21 cellular contexts compared by ENCODE assay signal in genomic region chr21:33752260-33752659, GRCh38.
DNase-seq lines count a peak whose midpoint lies in the region; ATAC-seq, FAIRE-seq and TF ChIP-seq lines count a peak whose summit lies in the region.
"Had no signal": no experiment of that assay in that cellular context is flagged by ENCODE, and none has a peak within 500 bp of the region (broad histone marks: within the 10 kb centered on the region; RNA-seq: fewer than 3 reads in every experiment).

No MANE protein-coding gene starts in this region.

- H3K27me3 Mint-ChIP-seq in activated T-helper 2 cell treated with anti-CD3 and anti-CD28 coated beads, Interferon-gamma antibody, Interleukin-2, Interleukin-4, amounts not matched to agents 10 μg/mL and 5 μg/mL and 100 μg/mL, durations not matched to agents 14 hours and 24 hours and 36 hours (ENCODE audit: low read depth) = peaks cover 1% of the 10 kb centered on the region
- H3K27me3 Mint-ChIP-seq: B cell; CD4-positive, CD25-positive, alpha-beta regulatory T cell had no signal

- H3K4me1 Mint-ChIP-seq in activated T-helper 2 cell treated with anti-CD3 and anti-CD28 coated beads, Interferon-gamma antibody, Interleukin-2, Interleukin-4, amounts not matched to agents 10 μg/mL and 5 μg/mL and 100 μg/mL, durations not matched to agents 14 hours and 24 hours and 36 hours (ENCODE audit: low read depth) = no peaks in the 10 kb centered on the region
- H3K4me1 Mint-ChIP-seq: B cell; CD4-positive, CD25-positive, alpha-beta regulatory T cell; H9 had no signal

- H3K4me1 ChIP-seq in IMR-90 (ENCODE audit: control insufficient read depth, insufficient read depth, low read length) (no peaks in the 10 kb centered on the region), K562 (replicated peaks in 1 of 2; ENCODE audit: control insufficient read depth in 2 of 2, insufficient read depth in 2 of 2, low read length in 2 of 2) (peaks cover 0 to 7% of the 10 kb centered on the region in 2 experiments; a peak in 3 of 5 replicates), mesenchymal stem cell (ENCODE audit: control insufficient read depth, insufficient read depth, low read depth, low read length) (no peaks in the 10 kb centered on the region)
- H3K4me1 ChIP-seq: BLaER1 had no signal

- no peaks in the 10 kb centered on the region for H4K20me1 ChIP-seq in IMR-90 (ENCODE audit: insufficient read depth, low read length)
- H4K20me1 ChIP-seq in K562 (replicated peaks; ENCODE audit: control insufficient read depth, insufficient read depth, low read length) = no peaks in the 10 kb centered on the region
- H4K20me1 ChIP-seq: BLaER1 had no signal

- ATAC-seq in IMR-90 (ENCODE audit: low read depth) = no peak
- no peak for ATAC-seq in K562
- no peak for ATAC-seq in GM19395 (IDR thresholded peaks at IDR 0.05; ENCODE audit: unreplicated experiment)
- ATAC-seq: CD8-positive, alpha-beta T cell; GM12878; HCT116 had no signal

- H4K91ac ChIP-seq in IMR-90 (ENCODE audit: insufficient read depth, low read depth, low read length) (no peak overlapping the region), mesenchymal stem cell (ENCODE audit: low read length) (no peak overlapping the region)

- no peak for TF ChIP-seq EP300 in K562 (IDR thresholded peaks at IDR 0.05; ENCODE audit: low read length)

- intact Hi-C loops in IMR-90 (cut with micrococcal nuclease) = loop anchor here (5.0 kb wide), 1 partner anchor 40 kb away; no protein-coding TSS in a partner anchor
- intact Hi-C loops in K562 (cut with micrococcal nuclease) = loop anchor here (5.0 kb wide), 1 partner anchor 210 kb away; the partner anchor contains the start of genes GART and SON
- intact Hi-C loops in activated T-helper 2 cell treated with anti-CD3 and anti-CD28 coated beads, Interferon-gamma antibody, Interleukin-2, Interleukin-4, amounts not matched to agents 10 μg/mL and 5 μg/mL and 100 μg/mL, durations not matched to agents 14 hours and 24 hours and 36 hours (cut with micrococcal nuclease) = no loop called here

- no peak overlapping the region for H3K56ac ChIP-seq in IMR-90 (ENCODE audit: extremely low read depth, insufficient read depth, low read length)

- H2BK15ac ChIP-seq in IMR-90 (ENCODE audit: low read depth, low read length) (no peak overlapping the region), mesenchymal stem cell (ENCODE audit: low read depth, poor library complexity, severe bottlenecking) (no peak overlapping the region)

- no peak overlapping the region for H4K5ac ChIP-seq in IMR-90 (ENCODE audit: low read depth, low read length)

- H3K9me3 Mint-ChIP-seq in activated T-helper 2 cell treated with anti-CD3 and anti-CD28 coated beads, Interferon-gamma antibody, Interleukin-2, Interleukin-4, amounts not matched to agents 10 μg/mL and 5 μg/mL and 100 μg/mL, durations not matched to agents 14 hours and 24 hours and 36 hours = peaks cover 7% of the 10 kb centered on the region

- H2BK12ac ChIP-seq in mesenchymal stem cell (ENCODE audit: low read length in 2 of 2) = no peak overlapping the region

- peaks cover 5% of the 10 kb centered on the region; the same call in 1 of the 2 replicates for H3K9me1 ChIP-seq in IMR-90 (ENCODE audit: insufficient read depth, low read length)
- no peaks in the 10 kb centered on the region for H3K9me1 ChIP-seq in K562 (ENCODE audit: control insufficient read depth, insufficient read depth, low read length)

- H2AFZ ChIP-seq in IMR-90 (replicated peaks; ENCODE audit: low read length, poor library complexity) = no peak overlapping the region
- H2AFZ ChIP-seq in K562 (ENCODE audit: low read depth, low read length) = no peak overlapping the region
- H2AFZ ChIP-seq in mesenchymal stem cell (ENCODE audit: low read depth, low read length) = no peak overlapping the region
- H2AFZ ChIP-seq: GM23248 had no signal

- no TSS peak for BruUV-seq in IMR-90 (replicated peaks; lab: Mats Ljungman, UMichigan)
- no TSS peak for BruUV-seq in K562 (replicated peaks; lab: Mats Ljungman, UMichigan)

- FAIRE-seq in K562 (lab: Jason Lieb, UNC) = no peak
- FAIRE-seq: GM12878, GM19239 had no signal

- H3K27ac Mint-ChIP-seq in activated T-helper 2 cell treated with anti-CD3 and anti-CD28 coated beads, Interferon-gamma antibody, Interleukin-2, Interleukin-4, amounts not matched to agents 10 μg/mL and 5 μg/mL and 100 μg/mL, durations not matched to agents 14 hours and 24 hours and 36 hours = no peak overlapping the region
- H3K27ac Mint-ChIP-seq: B cell; CD4-positive, CD25-positive, alpha-beta regulatory T cell; CD8-positive, alpha-beta T cell had no signal

- POLR2A ChIA-PET in IMR-90 (lab: Charles Lee; ENCODE audit: unreplicated experiment) (no interaction called here), K562 (lab: Yijun Ruan, JAX) (interaction anchor here (1.4 kb wide), 1 partner anchor 11 kb away, joined by 7 read pairs; no protein-coding TSS in a partner anchor)

- H3K27me3 ChIP-seq in IMR-90 (ENCODE audit: control insufficient read depth, insufficient read depth, low read length) = no peaks in the 10 kb centered on the region
- no peaks in the 10 kb centered on the region for H3K27me3 ChIP-seq in K562 (ENCODE audit: control insufficient read depth in 2 of 2, insufficient read depth in 2 of 2, low read length in 2 of 2)
- no peaks in the 10 kb centered on the region for H3K27me3 ChIP-seq in mesenchymal stem cell (ENCODE audit: control insufficient read depth in 1 of 2, insufficient read depth in 1 of 2, low read length in 2 of 2)
- H3K27me3 ChIP-seq: BLaER1 had no signal

- CTCF ChIA-PET in IMR-90 (lab: Yijun Ruan, JAX) (no interaction called here), K562 (lab: Yijun Ruan, JAX; ENCODE audit: low intra/inter-chr PET ratio) (no interaction called here)

- no peak overlapping the region for H2AK9ac ChIP-seq in IMR-90 (replicated peaks; ENCODE audit: low read depth, low read length, poor library complexity)

- H3K9me3 ChIP-seq in IMR-90 (ENCODE audit: control insufficient read depth, insufficient read depth, low read length) = peaks cover 2% of the 10 kb centered on the region; the same call in 1 of the 2 replicates
- H3K9me3 ChIP-seq in K562 (replicated peaks; ENCODE audit: control insufficient read depth, insufficient read depth, low read depth, low read length) = peaks cover 4% of the 10 kb centered on the region
- H3K9me3 ChIP-seq in mesenchymal stem cell (ENCODE audit: control insufficient read depth, low read length) = peaks cover 8% of the 10 kb centered on the region
- H3K9me3 ChIP-seq: Caco-2 had no signal

- H3K9ac ChIP-seq in IMR-90 (ENCODE audit: low read depth, low read length) = no peak overlapping the region
- no peak overlapping the region for H3K9ac ChIP-seq in K562 (ENCODE audit: insufficient read depth in 1 of 2, low read depth in 2 of 2, low read length in 2 of 2)
- H3K9ac ChIP-seq in mesenchymal stem cell (ENCODE audit: low read length) = no peak overlapping the region
- H3K9ac ChIP-seq: BLaER1, GM23248 had no signal

- H3K36me3 Mint-ChIP-seq in activated T-helper 2 cell treated with anti-CD3 and anti-CD28 coated beads, Interferon-gamma antibody, Interleukin-2, Interleukin-4, amounts not matched to agents 10 μg/mL and 5 μg/mL and 100 μg/mL, durations not matched to agents 14 hours and 24 hours and 36 hours (ENCODE audit: low read depth) = no peaks in the 10 kb centered on the region
- H3K36me3 Mint-ChIP-seq: CD4-positive, CD25-positive, alpha-beta regulatory T cell; CD8-positive, alpha-beta T cell had no signal

- H3K4ac ChIP-seq in IMR-90 (ENCODE audit: low read depth, low read length) (no peak overlapping the region), mesenchymal stem cell (ENCODE audit: low read depth in 1 of 2, low read length in 2 of 2) (no peak overlapping the region)

- H3K14ac ChIP-seq in IMR-90 (replicated peaks; ENCODE audit: low read depth, low read length) = no peak overlapping the region
- H3K14ac ChIP-seq in mesenchymal stem cell (ENCODE audit: low read length in 2 of 2) = no peak overlapping the region

- H2BK5ac ChIP-seq in IMR-90 (ENCODE audit: low read depth, low read length, poor library complexity, severe bottlenecking) = no peak overlapping the region
- H2BK5ac ChIP-seq in mesenchymal stem cell (ENCODE audit: low read depth, low read length, poor library complexity, severe bottlenecking) = peak overlapping the region; percentile 31

- no peak overlapping the region for H3K4me3 Mint-ChIP-seq in activated T-helper 2 cell treated with anti-CD3 and anti-CD28 coated beads, Interferon-gamma antibody, Interleukin-2, Interleukin-4, amounts not matched to agents 10 μg/mL and 5 μg/mL and 100 μg/mL, durations not matched to agents 14 hours and 24 hours and 36 hours (ENCODE audit: low read depth)
- H3K4me3 Mint-ChIP-seq: B cell; CD4-positive, CD25-positive, alpha-beta regulatory T cell; CD8-positive, alpha-beta T cell; H9 had no signal

- H4K8ac ChIP-seq in IMR-90 (ENCODE audit: low read depth in 2 of 2, low read length in 2 of 2) = no peak overlapping the region
- H4K8ac ChIP-seq in mesenchymal stem cell (ENCODE audit: low read length) = no peak overlapping the region

- H3K36me3 ChIP-seq in IMR-90 (ENCODE audit: control insufficient read depth, insufficient read depth, low read length) (peaks cover 6% of the 10 kb centered on the region), K562 (ENCODE audit: control insufficient read depth, insufficient read depth, low read length) (no peaks in the 10 kb centered on the region), mesenchymal stem cell (ENCODE audit: control insufficient read depth in 1 of 2, insufficient read depth in 2 of 2, low read depth in 1 of 2, low read length in 2 of 2) (peaks cover 3 to 28% of the 10 kb centered on the region in 2 experiments)
- H3K36me3 ChIP-seq: BLaER1 had no signal

- no peak overlapping the region for H2BK120ac ChIP-seq in IMR-90 (ENCODE audit: low read depth, low read length)
- no peak overlapping the region for H2BK120ac ChIP-seq in mesenchymal stem cell (ENCODE audit: low read depth, low read length)

- TF ChIP-seq RAD21 in IMR-90 (IDR thresholded peaks at IDR 0.05; ENCODE audit: low read length) = no peak
- no peak for TF ChIP-seq RAD21 in K562 (CRISPR knock-in tag; conservative IDR thresholded peaks at IDR 0.05 in 1 of 2, IDR thresholded peaks at IDR 0.05 in 1 of 2)

- H3K79me2 ChIP-seq in K562 (ENCODE audit: control insufficient read depth, insufficient read depth, low read length) = no peaks in the 10 kb centered on the region

- no CpG with 5 or more reads among the region's 2 CpGs for WGBS in IMR-90 (ENCODE audit: extremely low coverage in 2 of 2, insufficient read length in 1 of 2), 2 experiments
- 16% methylated on average over 2 of the region's 2 CpGs for WGBS in K562 (ENCODE audit: insufficient coverage, low coverage, missing lambda C conversion rate)
- 90% methylated on average over 1 of the region's 2 CpGs for WGBS in mesenchymal stem cell

- H3K79me1 ChIP-seq in IMR-90 (ENCODE audit: low read depth in 1 of 2, low read length in 2 of 2) (peaks cover 0 to 10% of the 10 kb centered on the region in 2 experiments; a peak in 2 of 4 replicates), mesenchymal stem cell (replicated peaks; ENCODE audit: low read length, poor library complexity, severe bottlenecking) (peaks cover 11% of the 10 kb centered on the region)

- H3K18ac ChIP-seq in IMR-90 (ENCODE audit: low read depth, low read length) (no peak overlapping the region), mesenchymal stem cell (ENCODE audit: low read depth in 1 of 2, low read length in 2 of 2) (no peak overlapping the region)

- no peak overlapping the region for H3K4me2 ChIP-seq in IMR-90 (ENCODE audit: low read depth, low read length)
- no peak overlapping the region for H3K4me2 ChIP-seq in K562 (ENCODE audit: insufficient read depth, low read length)
- no peak overlapping the region for H3K4me2 ChIP-seq in mesenchymal stem cell (ENCODE audit: low read length, poor library complexity, severe bottlenecking)
- H3K4me2 ChIP-seq: BLaER1 had no signal

- no peak overlapping the region for H3K4me3 ChIP-seq in IMR-90 (ENCODE audit: insufficient read depth, low read depth, low read length)
- no peak overlapping the region for H3K4me3 ChIP-seq in K562
- H3K4me3 ChIP-seq in mesenchymal stem cell (ENCODE audit: insufficient read depth in 1 of 2, low read depth in 1 of 2, low read length in 2 of 2) = no peak overlapping the region
- H3K4me3 ChIP-seq: BLaER1, GM12878, GM23248 had no signal

- TF ChIP-seq CTCF in IMR-90 (conservative IDR thresholded peaks at IDR 0.05; ENCODE audit: low read depth, low read length) (no peak), K562 (IDR thresholded peaks at IDR 0.05 in 2 of 3, conservative IDR thresholded peaks at IDR 0.05 in 1 of 3; ENCODE audit: insufficient read depth in 2 of 3, low read depth in 1 of 3, low read length in 3 of 3) (no peak)

- no peak overlapping the region for H3K27ac ChIP-seq in IMR-90 (ENCODE audit: insufficient read depth, low read length)
- H3K27ac ChIP-seq in K562 (ENCODE audit: extremely low read depth, low read depth, low read length) = no peak overlapping the region
- H3K27ac ChIP-seq in mesenchymal stem cell (ENCODE audit: low read length, poor library complexity, severe bottlenecking) = no peak overlapping the region
- H3K27ac ChIP-seq: BLaER1, C4-2B had no signal

- H2BK20ac ChIP-seq in IMR-90 (ENCODE audit: low read depth, low read length) = no peak overlapping the region

- TF ChIP-seq POLR2A in IMR-90 (IDR thresholded peaks at IDR 0.05; ENCODE audit: low read depth, low read length) (no peak), K562 (conservative IDR thresholded peaks at IDR 0.05) (no peak)

- dilution Hi-C loops in IMR-90 (cut with HindIII; ENCODE audit: low sequenced_read_pairs, unreplicated experiment) = no loop called here

- H2AK5ac ChIP-seq in IMR-90 (ENCODE audit: low read depth, low read length) = no peak overlapping the region
- H2AK5ac ChIP-seq in mesenchymal stem cell (ENCODE audit: low read length, severe bottlenecking) = no peak overlapping the region

- in situ Hi-C loops in IMR-90 (cut with MboI; ENCODE audit: low sequenced_read_pairs) (no loop called here), K562 (cut with MboI) (no loop called here)

- no peak overlapping the region for H3K23ac ChIP-seq in IMR-90 (ENCODE audit: low read depth, low read length)
- H3K23ac ChIP-seq in mesenchymal stem cell (ENCODE audit: low read length in 2 of 2) = no peak overlapping the region

- DNase-seq in IMR-90 (no peak), K562 (ENCODE audit: extremely low read depth in 1 of 4, low spot score in 3 of 4) (no peak), mesenchymal stem cell (no peak), activated gamma-delta T cell (lab: John Stamatoyannopoulos, UW) (no peak)
- DNase-seq in activated T-helper 2 cell treated with anti-CD3 and anti-CD28 coated beads, Interferon-gamma antibody, Interleukin-2, Interleukin-4, amounts not matched to agents 10 μg/mL and 5 μg/mL and 100 μg/mL, durations not matched to agents 14 hours and 24 hours and 36 hours (ENCODE audit: low spot score) = no peak
- DNase-seq: Caco-2; CD4-positive, CD25-positive, alpha-beta regulatory T cell; CD8-positive, alpha-beta T cell; DMS153; DMS79; EL; GDM1; GM23248; H9 had no signal
